1 cellular context compared by ENCODE assay signal in the genomic region with DNA sequence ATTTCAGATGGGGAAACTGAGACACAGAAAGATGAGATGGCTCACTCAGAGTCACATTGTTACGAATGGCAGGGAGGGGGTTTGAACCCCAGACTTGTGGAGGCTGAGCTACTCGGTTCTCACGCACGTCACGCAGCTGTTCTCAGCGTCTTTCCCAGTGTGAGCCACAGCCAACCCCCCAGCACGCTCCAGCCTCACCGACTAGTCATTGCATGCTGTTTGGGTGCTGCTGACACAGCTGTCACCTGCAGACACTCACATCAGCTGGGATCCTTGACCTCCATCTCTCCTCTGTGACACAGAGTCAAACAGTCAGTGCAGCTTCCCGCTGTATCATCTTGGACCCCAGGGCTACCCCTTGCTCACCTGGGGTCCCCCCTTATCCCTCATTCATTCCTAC.
TF ChIP-seq lines count a peak whose summit lies in the region.

No MANE protein-coding gene starts in this region.

TF ChIP-seq in H1, 55 proteins besides CTCF, POLR2A, EP300 and RAD21:
- TF ChIP-seq CREB1 (IDR thresholded peaks at IDR 0.05), result no peak
- TF ChIP-seq, protein P1, sequence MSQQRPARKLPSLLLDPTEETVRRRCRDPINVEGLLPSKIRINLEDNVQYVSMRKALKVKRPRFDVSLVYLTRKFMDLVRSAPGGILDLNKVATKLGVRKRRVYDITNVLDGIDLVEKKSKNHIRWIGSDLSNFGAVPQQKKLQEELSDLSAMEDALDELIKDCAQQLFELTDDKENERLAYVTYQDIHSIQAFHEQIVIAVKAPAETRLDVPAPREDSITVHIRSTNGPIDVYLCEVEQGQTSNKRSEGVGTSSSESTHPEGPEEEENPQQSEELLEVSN (IDR thresholded peaks at IDR 0.05), result no peak
- no peak for TF ChIP-seq BACH1 (IDR thresholded peaks at IDR 0.05; ENCODE audit: low read length)
- TF ChIP-seq, protein P2, sequence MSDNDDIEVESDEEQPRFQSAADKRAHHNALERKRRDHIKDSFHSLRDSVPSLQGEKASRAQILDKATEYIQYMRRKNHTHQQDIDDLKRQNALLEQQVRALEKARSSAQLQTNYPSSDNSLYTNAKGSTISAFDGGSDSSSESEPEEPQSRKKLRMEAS (IDR thresholded peaks at IDR 0.05), result no peak
- TF ChIP-seq RXRA (IDR thresholded peaks at IDR 0.05; ENCODE audit: insufficient read depth, low read depth, low read length), result no peak
- TF ChIP-seq EZH2 (IDR thresholded peaks at IDR 0.05; ENCODE audit: low read depth, low read length, severe bottlenecking), result no peak
- no peak for TF ChIP-seq KDM5A (IDR thresholded peaks at IDR 0.05; ENCODE audit: low read length)
- TF ChIP-seq SIX5 (IDR thresholded peaks at IDR 0.05; ENCODE audit: low read depth, low read length), result no peak
- TF ChIP-seq SUZ12 (IDR thresholded peaks at IDR 0.05; ENCODE audit: low read length), result no peak
- TF ChIP-seq TCF12 (IDR thresholded peaks at IDR 0.05; ENCODE audit: low read depth, low read length), result no peak
- TF ChIP-seq ZNF274 (IDR thresholded peaks at IDR 0.05; ENCODE audit: borderline replicate concordance, extremely low read depth, low read length), result no peak
